In the genomic region with DNA sequence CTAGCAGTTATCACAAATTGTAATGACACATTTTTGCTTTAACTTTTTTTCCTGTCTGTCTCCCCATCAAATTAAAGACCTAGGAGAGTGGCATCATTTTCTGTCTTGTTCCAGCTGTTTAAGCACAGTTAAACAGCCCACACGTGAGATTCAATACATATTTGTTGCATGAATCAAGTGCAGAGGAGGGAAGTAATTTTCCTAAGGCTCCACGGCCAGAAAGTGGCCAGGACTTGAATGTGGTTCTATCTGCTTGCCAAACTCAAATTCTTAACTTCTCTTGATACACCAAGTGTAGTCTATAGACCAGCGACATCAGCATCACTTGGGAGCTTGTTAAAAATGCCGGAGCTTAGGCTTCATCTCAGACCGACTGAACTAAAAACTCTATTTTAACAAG, we compare ENCODE assay signal across 13 cellular contexts.
DNase-seq lines count a peak whose midpoint lies in the region; ATAC-seq lines count a peak whose summit lies in the region.
"Had no signal": no experiment of that assay in that cellular context is flagged by ENCODE, and none has a peak within 500 bp of the region (broad histone marks: within the 10 kb centered on the region; RNA-seq: fewer than 3 reads in every experiment).

No MANE protein-coding gene starts in this region.

- H4K20me1 ChIP-seq in GM23248 (ENCODE audit: insufficient read depth): no peaks in the 10 kb centered on the region

- no peaks in the 10 kb centered on the region for H3K79me2 ChIP-seq in GM23248 (ENCODE audit: insufficient read depth)

- H3K4me3 ChIP-seq in GM23248: no peak overlapping the region
- H3K4me3 ChIP-seq in skeletal muscle satellite cell (ENCODE audit: low read length): no peak overlapping the region
- H3K4me3 ChIP-seq: cardiac muscle cell had no signal

- no peak for ATAC-seq in HG02981 (IDR thresholded peaks at IDR 0.05; ENCODE audit: unreplicated experiment)
- ATAC-seq in HG03460 (IDR thresholded peaks at IDR 0.05; ENCODE audit: unreplicated experiment): no peak
- ATAC-seq: right cardiac atrium had no signal

- no peak overlapping the region for H2AFZ ChIP-seq in GM23248

- H3K27me3 ChIP-seq in GM23248 (replicated peaks; ENCODE audit: insufficient read depth): no peaks in the 10 kb centered on the region
- no peaks in the 10 kb centered on the region for H3K27me3 ChIP-seq in skeletal muscle satellite cell (ENCODE audit: control insufficient read depth, insufficient read depth, low read length)
- H3K27me3 ChIP-seq: cardiac muscle cell had no signal

- H3K4me1 ChIP-seq in GM23248 (ENCODE audit: insufficient read depth) (peaks cover 32% of the 10 kb centered on the region), skeletal muscle satellite cell (ENCODE audit: control insufficient read depth, insufficient read depth, low read length) (peaks cover 40% of the 10 kb centered on the region)

- H3K36me3 ChIP-seq in GM23248 (ENCODE audit: low read depth) (no peaks in the 10 kb centered on the region), skeletal muscle satellite cell (ENCODE audit: insufficient read depth, low read length) (no peaks in the 10 kb centered on the region)
- H3K36me3 ChIP-seq: cardiac muscle cell had no signal

- H3K4me2 ChIP-seq in GM23248 (ENCODE audit: unreplicated experiment): peak overlapping the region; percentile 37
- H3K4me2 ChIP-seq in skeletal muscle satellite cell (ENCODE audit: low read length): peak overlapping the region; percentile 56

- H3F3A ChIP-seq in GM23248 (ENCODE audit: insufficient read depth): peaks cover 34% of the 10 kb centered on the region

- 15 to 20% methylated on average over 5 of the region's 5 CpGs for WGBS in GM23248 (ENCODE audit: low coverage in 1 of 2, low lambda C conversion rate in 2 of 2, missing lambda C conversion rate in 2 of 2), 2 experiments

- DNase-seq in GM23248: peak; percentile 87
- DNase-seq in T1000 (lab: John Stamatoyannopoulos, UW): peak; percentile 12
- peak; percentile 89 for DNase-seq in fibroblast of peridontal ligament (ENCODE audit: extremely low read depth)
- no peak for DNase-seq in globus pallidus (ENCODE audit: low spot score)
- DNase-seq: activated CD4-positive, CD25-positive, alpha-beta regulatory T cell; NCI-H1417; NCI-H526; right cardiac atrium had no signal

- no peaks in the 10 kb centered on the region for H3K9me2 ChIP-seq in GM23248 (ENCODE audit: insufficient read depth)

- in situ Hi-C loops in GM23248 (cut with MboI): no loop called here

- H3K9me3 ChIP-seq in GM23248 (ENCODE audit: low read depth): no peaks in the 10 kb centered on the region
- no peaks in the 10 kb centered on the region for H3K9me3 ChIP-seq in skeletal muscle satellite cell (replicated peaks; ENCODE audit: low read length)

- H3K9ac ChIP-seq in GM23248 (no peak overlapping the region), skeletal muscle satellite cell (ENCODE audit: low read depth, low read length) (peak overlapping the region; percentile 17)

- peak overlapping the region; percentile 52 for H3K27ac ChIP-seq in GM23248
- H3K27ac ChIP-seq: cardiac muscle cell, epithelial cell of prostate had no signal
